ENCODE assay signal across 1 cellular context in the genomic region with DNA sequence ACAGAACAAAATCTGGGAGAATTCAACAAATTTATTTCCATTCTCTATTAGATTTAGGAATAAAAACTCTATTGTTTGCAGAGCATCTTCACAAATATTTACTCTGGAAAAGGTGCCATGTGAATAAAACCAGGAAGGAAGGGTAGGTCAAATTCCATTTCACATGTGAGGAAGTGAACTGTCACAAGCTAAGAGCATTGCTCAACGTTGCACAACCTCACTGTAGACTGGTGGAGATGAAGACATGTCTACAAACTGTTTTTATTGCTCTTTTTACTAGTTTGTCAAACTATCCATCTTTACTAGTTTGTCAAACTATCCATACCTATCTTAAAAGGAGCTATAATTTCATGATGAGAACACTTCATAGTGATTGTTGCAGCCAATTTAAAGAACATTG.
A peak's percentile ranks its signal among the peaks of the same experiment; 100 is the strongest.
TF ChIP-seq lines count a peak whose summit lies in the region.

No MANE protein-coding gene starts in this region.

TF ChIP-seq in liver, 16 proteins besides CTCF, POLR2A, EP300 and RAD21 (continued from another document):
- TF ChIP-seq, protein P1, sequence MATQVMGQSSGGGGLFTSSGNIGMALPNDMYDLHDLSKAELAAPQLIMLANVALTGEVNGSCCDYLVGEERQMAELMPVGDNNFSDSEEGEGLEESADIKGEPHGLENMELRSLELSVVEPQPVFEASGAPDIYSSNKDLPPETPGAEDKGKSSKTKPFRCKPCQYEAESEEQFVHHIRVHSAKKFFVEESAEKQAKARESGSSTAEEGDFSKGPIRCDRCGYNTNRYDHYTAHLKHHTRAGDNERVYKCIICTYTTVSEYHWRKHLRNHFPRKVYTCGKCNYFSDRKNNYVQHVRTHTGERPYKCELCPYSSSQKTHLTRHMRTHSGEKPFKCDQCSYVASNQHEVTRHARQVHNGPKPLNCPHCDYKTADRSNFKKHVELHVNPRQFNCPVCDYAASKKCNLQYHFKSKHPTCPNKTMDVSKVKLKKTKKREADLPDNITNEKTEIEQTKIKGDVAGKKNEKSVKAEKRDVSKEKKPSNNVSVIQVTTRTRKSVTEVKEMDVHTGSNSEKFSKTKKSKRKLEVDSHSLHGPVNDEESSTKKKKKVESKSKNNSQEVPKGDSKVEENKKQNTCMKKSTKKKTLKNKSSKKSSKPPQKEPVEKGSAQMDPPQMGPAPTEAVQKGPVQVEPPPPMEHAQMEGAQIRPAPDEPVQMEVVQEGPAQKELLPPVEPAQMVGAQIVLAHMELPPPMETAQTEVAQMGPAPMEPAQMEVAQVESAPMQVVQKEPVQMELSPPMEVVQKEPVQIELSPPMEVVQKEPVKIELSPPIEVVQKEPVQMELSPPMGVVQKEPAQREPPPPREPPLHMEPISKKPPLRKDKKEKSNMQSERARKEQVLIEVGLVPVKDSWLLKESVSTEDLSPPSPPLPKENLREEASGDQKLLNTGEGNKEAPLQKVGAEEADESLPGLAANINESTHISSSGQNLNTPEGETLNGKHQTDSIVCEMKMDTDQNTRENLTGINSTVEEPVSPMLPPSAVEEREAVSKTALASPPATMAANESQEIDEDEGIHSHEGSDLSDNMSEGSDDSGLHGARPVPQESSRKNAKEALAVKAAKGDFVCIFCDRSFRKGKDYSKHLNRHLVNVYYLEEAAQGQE (IDR thresholded peaks at IDR 0.05) = peak; percentile 60
- TF ChIP-seq, protein P2, sequence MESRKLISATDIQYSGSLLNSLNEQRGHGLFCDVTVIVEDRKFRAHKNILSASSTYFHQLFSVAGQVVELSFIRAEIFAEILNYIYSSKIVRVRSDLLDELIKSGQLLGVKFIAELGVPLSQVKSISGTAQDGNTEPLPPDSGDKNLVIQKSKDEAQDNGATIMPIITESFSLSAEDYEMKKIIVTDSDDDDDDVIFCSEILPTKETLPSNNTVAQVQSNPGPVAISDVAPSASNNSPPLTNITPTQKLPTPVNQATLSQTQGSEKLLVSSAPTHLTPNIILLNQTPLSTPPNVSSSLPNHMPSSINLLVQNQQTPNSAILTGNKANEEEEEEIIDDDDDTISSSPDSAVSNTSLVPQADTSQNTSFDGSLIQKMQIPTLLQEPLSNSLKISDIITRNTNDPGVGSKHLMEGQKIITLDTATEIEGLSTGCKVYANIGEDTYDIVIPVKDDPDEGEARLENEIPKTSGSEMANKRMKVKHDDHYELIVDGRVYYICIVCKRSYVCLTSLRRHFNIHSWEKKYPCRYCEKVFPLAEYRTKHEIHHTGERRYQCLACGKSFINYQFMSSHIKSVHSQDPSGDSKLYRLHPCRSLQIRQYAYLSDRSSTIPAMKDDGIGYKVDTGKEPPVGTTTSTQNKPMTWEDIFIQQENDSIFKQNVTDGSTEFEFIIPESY (IDR thresholded peaks at IDR 0.05) = peak; percentile 92
- peak; percentile 90 for TF ChIP-seq FOXA2 (IDR thresholded peaks at IDR 0.05)
